Comparison of ENCODE assay signal across 29 cellular contexts in genomic region chr18:9468998-9469397, GRCh38.
"Had no signal": no experiment of that assay in that cellular context is flagged by ENCODE, and none has a peak within 500 bp of the region (broad histone marks: within the 10 kb centered on the region; RNA-seq: fewer than 3 reads in every experiment).

No MANE protein-coding gene starts in this region.

- H3K36me3 Mint-ChIP-seq: activated naive CD8-positive, alpha-beta T cell treated with anti-CD3 and anti-CD28 coated beads, Interleukin-2, amount 10 ng/mL, durations not matched to agents 7 days and 5 days had no signal

- DNase-seq: activated CD4-positive, alpha-beta memory T cell treated with anti-CD3 and anti-CD28 coated beads for 36 hours; activated CD4-positive, alpha-beta T cell treated with anti-CD3 and anti-CD28 coated beads for 36 hours; activated CD4-positive, CD25-positive, alpha-beta regulatory T cell; activated CD4-positive, CD25-positive, alpha-beta regulatory T cell treated with anti-CD3 and anti-CD28 coated beads, Interleukin-2, amount 50 U/mL, for 72 hours; activated CD8-positive, alpha-beta memory T cell treated with anti-CD3 and anti-CD28 coated beads, Interleukin-2, amount 10 ng/mL, durations not matched to agents 7 days and 5 days; activated CD8-positive, alpha-beta memory T cell treated with anti-CD3 and anti-CD28 coated beads, Interleukin-2, amount 50 U/mL, for 4 hours; activated CD8-positive, alpha-beta T cell treated with anti-CD3 and anti-CD28 coated beads, Interleukin-2, amount 10 ng/mL, durations not matched to agents 7 days and 5 days; activated effector memory CD4-positive, alpha-beta T cell treated with anti-CD3 and anti-CD28 coated beads, Interleukin-2, amount 50 U/mL, for 16 hours; activated naive CD4-positive, alpha-beta T cell treated with anti-CD3 and anti-CD28 coated beads for 36 hours; activated naive CD8-positive, alpha-beta T cell treated with anti-CD3 and anti-CD28 coated beads, Interleukin-2, amount 10 ng/mL, durations not matched to agents 7 days and 5 days; activated T-cell treated with anti-CD3 and anti-CD28 coated beads, Interleukin-2, amount 50 U/mL, for 1 hour; activated T-cell treated with anti-CD3 and anti-CD28 coated beads, Interleukin-2, amount 50 U/mL, for 48 hours; central memory CD4-positive, alpha-beta T cell; cerebellar nuclear complex; colonic mucosa; effector CD8-positive, alpha-beta T cell; esophagus squamous epithelium; foreskin melanocyte; heart right ventricle had no signal

- H3K4me3 ChIP-seq: ascending aorta, breast epithelium, cardiac muscle cell, colonic mucosa, esophagus squamous epithelium, gastroesophageal sphincter, heart right ventricle, hepatocyte had no signal

- H3K36me3 ChIP-seq: ascending aorta, breast epithelium, cardiac muscle cell, colonic mucosa, esophagus squamous epithelium, gastroesophageal sphincter, heart right ventricle had no signal

- ATAC-seq: activated CD4-positive, alpha-beta T cell treated with anti-CD3 and anti-CD28 coated beads for 36 hours; activated CD8-positive, alpha-beta memory T cell treated with anti-CD3 and anti-CD28 coated beads, Interleukin-2, amount 10 ng/mL, durations not matched to agents 7 days and 5 days; activated CD8-positive, alpha-beta T cell treated with anti-CD3 and anti-CD28 coated beads, Interleukin-2, amount 10 ng/mL, durations not matched to agents 7 days and 5 days; gastroesophageal sphincter; heart right ventricle had no signal

- H3K27ac Mint-ChIP-seq: activated CD4-positive, alpha-beta memory T cell treated with anti-CD3 and anti-CD28 coated beads for 36 hours; activated CD4-positive, alpha-beta T cell treated with anti-CD3 and anti-CD28 coated beads for 36 hours; activated CD4-positive, alpha-beta T cell treated with anti-CD3 and anti-CD28 coated beads, Interleukin-2, amount 10 ng/mL, durations not matched to agents 24 days and 14 days; activated CD8-positive, alpha-beta memory T cell treated with anti-CD3 and anti-CD28 coated beads, Interleukin-2, amount 10 ng/mL, durations not matched to agents 7 days and 5 days; activated CD8-positive, alpha-beta T cell treated with anti-CD3 and anti-CD28 coated beads, Interleukin-2, amount 10 ng/mL, durations not matched to agents 7 days and 5 days; activated naive CD4-positive, alpha-beta T cell treated with anti-CD3 and anti-CD28 coated beads for 36 hours; activated naive CD4-positive, alpha-beta T cell treated with anti-CD3 and anti-CD28 coated beads, Interleukin-2, amount 50 U/mL, for 24 hours; activated naive CD8-positive, alpha-beta T cell treated with anti-CD3 and anti-CD28 coated beads, Interleukin-2, amount 10 ng/mL, durations not matched to agents 7 days and 5 days; activated T-helper 1 cell treated with anti-CD3 and anti-CD28 coated beads, Interleukin-12 subunit alpha, Interleukin-12 subunit beta, Interleukin-2, Interleukin-4 antibody, amounts not matched to agents 30 ng/mL and 10 ng/mL and 1 ng/mL, durations not matched to agents 14 hours and 24 hours and 36 hours; activated T-helper 2 cell treated with anti-CD3 and anti-CD28 coated beads, Interferon-gamma antibody, Interleukin-2, Interleukin-4, amounts not matched to agents 10 μg/mL and 5 μg/mL and 100 μg/mL, durations not matched to agents 14 hours and 24 hours and 36 hours; brain had no signal

- H3K9me3 ChIP-seq: colonic mucosa had no signal

- H3K27me3 ChIP-seq: ascending aorta, breast epithelium, cardiac muscle cell, colonic mucosa, esophagus squamous epithelium, gastroesophageal sphincter, heart right ventricle, hepatocyte had no signal

- H3K4me1 ChIP-seq: ascending aorta, breast epithelium had no signal
